Comparison of ENCODE assay signal across 1 cellular context in genomic region chr10:126063353-126063791, GRCh38.
TF ChIP-seq lines count a peak whose summit lies in the region.

No MANE protein-coding gene starts in this region.

TF ChIP-seq in SK-N-SH, 30 proteins besides CTCF, POLR2A, EP300 and RAD21 (continued from another document):
- TF ChIP-seq ZBTB33 (IDR thresholded peaks at IDR 0.05; ENCODE audit: borderline replicate concordance, low read depth): no peak
- TF ChIP-seq FOSL2 (IDR thresholded peaks at IDR 0.05; ENCODE audit: borderline replicate concordance, low read depth): peak; percentile 63
- no peak for TF ChIP-seq USF1 (IDR thresholded peaks at IDR 0.05; ENCODE audit: borderline replicate concordance, low read depth)
- TF ChIP-seq, protein P1, sequence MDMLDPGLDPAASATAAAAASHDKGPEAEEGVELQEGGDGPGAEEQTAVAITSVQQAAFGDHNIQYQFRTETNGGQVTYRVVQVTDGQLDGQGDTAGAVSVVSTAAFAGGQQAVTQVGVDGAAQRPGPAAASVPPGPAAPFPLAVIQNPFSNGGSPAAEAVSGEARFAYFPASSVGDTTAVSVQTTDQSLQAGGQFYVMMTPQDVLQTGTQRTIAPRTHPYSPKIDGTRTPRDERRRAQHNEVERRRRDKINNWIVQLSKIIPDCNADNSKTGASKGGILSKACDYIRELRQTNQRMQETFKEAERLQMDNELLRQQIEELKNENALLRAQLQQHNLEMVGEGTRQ (IDR thresholded peaks at IDR 0.05; ENCODE audit: borderline replicate concordance, low read depth, low read length): no peak
- no peak; the same call in 1 of the 2 replicates for TF ChIP-seq TAF1 (IDR thresholded peaks at IDR 0.05; ENCODE audit: borderline replicate concordance, low read depth, low read length)
- no peak for TF ChIP-seq FOXJ3 (CRISPR knock-in tag; IDR thresholded peaks at IDR 0.05)
- peak; percentile 97 for TF ChIP-seq NFIC (IDR thresholded peaks at IDR 0.05; ENCODE audit: borderline replicate concordance)
- TF ChIP-seq TCF12 (IDR thresholded peaks at IDR 0.05): peak; percentile 84
- peak; percentile 76 for TF ChIP-seq JUND (IDR thresholded peaks at IDR 0.05)
- TF ChIP-seq GATA2 (CRISPR knock-in tag; IDR thresholded peaks at IDR 0.05): no peak
- TF ChIP-seq GABPA (IDR thresholded peaks at IDR 0.05; ENCODE audit: low read depth): no peak
- no peak; the same call in 1 of the 2 replicates for TF ChIP-seq POLR2AphosphoS5 (IDR thresholded peaks at IDR 0.05; ENCODE audit: low read depth, low read length)
